ENCODE assay signal across 7 cellular contexts in the genomic region with DNA sequence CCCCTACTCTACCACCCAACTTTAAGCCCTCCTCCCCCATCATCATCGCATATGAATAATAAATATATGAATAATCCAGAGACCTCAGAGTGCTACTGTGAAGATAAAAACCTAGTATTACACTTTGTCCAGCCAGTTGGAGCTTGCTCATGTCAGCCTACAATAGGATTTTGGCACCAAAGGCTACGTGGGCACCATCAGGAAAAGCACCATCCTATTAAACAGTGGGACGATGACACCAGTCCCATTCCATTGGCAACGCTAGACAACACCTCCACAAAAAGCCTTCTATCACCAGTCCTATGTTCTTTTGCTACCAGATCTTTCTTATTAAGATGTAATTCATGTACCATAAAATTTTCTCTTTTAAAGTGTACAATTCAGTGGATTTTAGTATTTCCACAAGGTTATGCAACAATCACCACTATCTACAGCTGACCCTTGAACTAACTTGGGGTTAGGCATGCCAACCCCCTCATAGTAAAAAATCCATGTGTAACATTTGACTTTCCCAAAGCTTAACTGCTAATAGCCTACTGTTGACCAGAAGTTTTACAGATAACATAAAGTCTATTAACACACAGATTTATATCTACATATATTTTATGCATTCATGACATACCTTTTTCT. TPM values are rescaled to one million over a fixed set of nuclear protein-coding genes. Genes with fewer than 3 reads are reported as not detected.
"Had no signal": no experiment of that assay in that cellular context is flagged by ENCODE, and none has a peak within 500 bp of the region (broad histone marks: within the 10 kb centered on the region; RNA-seq: fewer than 3 reads in every experiment).

No MANE protein-coding gene starts in this region.

- FAIRE-seq: H1, H54, HTR-8/SVneo had no signal

- H3K4me2 ChIP-seq: GM23338 had no signal

- H2AFZ ChIP-seq: GM23338 had no signal

- H3K4me3 ChIP-seq: GM23338 had no signal

- ATAC-seq: GM23338 had no signal

- DNase-seq: H9, HCEC 1CT had no signal

RNA-seq across cellular contexts. Expression of gene CNKSR3, which starts 41.1 kb away (rescaled TPM):
- polyA plus RNA-seq: IgD-negative memory B cell had no signal
